In genomic region chr11:35235944-35236666, GRCh38 we compare ENCODE assay signal across 10 cellular contexts.
A peak's percentile ranks its signal among the peaks of the same experiment; 100 is the strongest.
DNase-seq lines count a peak whose midpoint lies in the region; ATAC-seq and TF ChIP-seq lines count a peak whose summit lies in the region.
"Had no signal": no experiment of that assay in that cellular context is flagged by ENCODE, and none has a peak within 500 bp of the region (broad histone marks: within the 10 kb centered on the region; RNA-seq: fewer than 3 reads in every experiment).

No MANE protein-coding gene starts in this region.

- H3K27ac ChIP-seq in foreskin keratinocyte, result peak overlapping the region; percentile 31
- H3K27ac ChIP-seq: 22Rv1 had no signal

- ATAC-seq in foreskin keratinocyte (peak; percentile 74), GM18502 (IDR thresholded peaks at IDR 0.05; ENCODE audit: poor library complexity, unreplicated experiment) (no peak)
- peak; percentile 90 for ATAC-seq in stimulated activated naive CD8-positive, alpha-beta T cell treated with anti-CD3 and anti-CD28 coated beads, Interleukin-15, Interleukin-2, amounts not matched to agents 100 U/mL and 50 U/mL, for 24 hours

- DNase-seq in DMS 273 (lab: John Stamatoyannopoulos, UW; ENCODE audit: unreplicated experiment) (peak; percentile 2), DMS 273 treated with DMSO at 0.1 percent for 48 hours (lab: John Stamatoyannopoulos, UW) (no peak), activated T-cell treated with anti-CD3 and anti-CD28 coated beads for 1 hour (ENCODE audit: low read depth) (peak; percentile 42), foreskin keratinocyte (peak; percentile 51 to 79), NCI-H2196 (lab: John Stamatoyannopoulos, UW; ENCODE audit: unreplicated experiment) (no peak), GM19240 (ENCODE audit: insufficient read length, low spot score) (no peak)
- DNase-seq in stimulated activated naive CD8-positive, alpha-beta T cell treated with anti-CD3 and anti-CD28 coated beads, Interleukin-15, Interleukin-2, amounts not matched to agents 100 U/mL and 50 U/mL, for 24 hours, result peak; percentile 72
- DNase-seq: MM.1S had no signal

- no peaks in the 10 kb centered on the region for H3K27me3 ChIP-seq in foreskin keratinocyte

- peaks cover 6% of the 10 kb centered on the region for H3K4me1 ChIP-seq in foreskin keratinocyte

- TF ChIP-seq CTCF in foreskin keratinocyte (conservative IDR thresholded peaks at IDR 0.05), result no peak

Comparison
In these comparisons a context has a peak if more than half of its experiments do, and no peak if none do; other contexts are left out.
1. DNase-seq: peak in DMS 273 (single experiment), activated T-cell treated with anti-CD3 and anti-CD28 coated beads for 1 hour (single experiment), foreskin keratinocyte (2 of 2) and stimulated activated naive CD8-positive, alpha-beta T cell treated with anti-CD3 and anti-CD28 coated beads, Interleukin-15, Interleukin-2, amounts not matched to agents 100 U/mL and 50 U/mL, for 24 hours (single experiment); none in DMS 273 treated with DMSO at 0.1 percent for 48 hours (single experiment), NCI-H2196 (single experiment) and GM19240 (single experiment).